In the genomic region with DNA sequence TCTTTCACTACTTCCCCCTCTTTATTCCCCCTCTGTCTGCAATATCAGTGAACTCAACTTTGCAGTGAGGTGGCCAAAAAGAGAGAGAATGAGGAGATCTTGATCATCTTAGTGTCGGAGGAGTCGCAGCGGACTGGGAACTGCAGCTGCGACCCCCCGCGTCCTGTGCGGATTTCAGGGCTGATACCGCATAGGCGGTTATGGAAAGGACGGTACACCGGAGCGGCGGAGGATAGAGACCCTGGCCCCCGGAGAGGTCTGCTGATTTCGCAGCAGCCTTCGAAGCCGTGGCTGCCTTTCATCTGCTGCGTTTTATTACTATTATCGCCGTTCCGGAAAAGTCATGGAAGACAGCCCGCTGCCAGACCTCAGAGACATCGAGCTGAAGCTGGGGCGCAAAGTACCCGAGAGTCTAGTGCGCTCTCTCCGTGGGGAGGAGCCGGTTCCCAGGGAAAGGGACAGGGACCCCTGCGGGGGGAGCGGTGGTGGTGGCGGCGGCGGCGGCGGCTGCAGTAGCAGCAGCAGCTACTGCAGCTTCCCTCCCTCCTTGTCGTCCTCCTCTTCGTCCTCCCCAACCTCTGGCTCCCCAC, we compare ENCODE assay signal across 8 cellular contexts. TPM values are rescaled to one million over a fixed set of nuclear protein-coding genes. Genes with fewer than 3 reads are reported as not detected.
DNase-seq lines count a peak whose midpoint lies in the region; ATAC-seq and TF ChIP-seq lines count a peak whose summit lies in the region.

No MANE protein-coding gene starts in this region.

- H3K36me3 ChIP-seq in RWPE2 (ENCODE audit: low read depth) (0 out of 2 replicates have a peak, but pooled peaks cover 7% of the 10 kb centered on the region), osteoblast (ENCODE audit: insufficient read depth, low read length) (peaks cover 6% of the 10 kb centered on the region)

- peaks cover 15% of the 10 kb centered on the region for H3K4me1 ChIP-seq in RWPE2 (ENCODE audit: insufficient read depth, poor library complexity, severe bottlenecking)
- peaks cover 22% of the 10 kb centered on the region for H3K4me1 ChIP-seq in foreskin keratinocyte
- peaks cover 8% of the 10 kb centered on the region for H3K4me1 ChIP-seq in osteoblast (ENCODE audit: insufficient read depth, low read length)

- no peaks in the 10 kb centered on the region for H4K20me1 ChIP-seq in osteoblast (ENCODE audit: insufficient read depth, low read length)

- CTCF ChIA-PET in AG04450 (lab: Charles Lee): interaction anchor here (0.6 to 2.8 kb wide), 16 partner anchors 9 to 1587 kb away, joined by 3 to 20 read pairs (median 6); no protein-coding TSS in a partner anchor

- H3K4me3 Mint-ChIP-seq in stimulated activated effector memory CD8-positive, alpha-beta T cell treated with anti-CD3 and anti-CD28 coated beads, Interleukin-12 subunit alpha, Interleukin-12 subunit beta, amount 100 ng/mL, for 72 hours: no peak overlapping the region

- ATAC-seq in GM21390 (IDR thresholded peaks at IDR 0.05; ENCODE audit: unreplicated experiment) (peak; percentile 25), RWPE2 (ENCODE audit: low read depth) (peak; percentile 14; the same call in 2 of the 3 replicates), foreskin keratinocyte (no peak)
- ATAC-seq in stimulated activated effector memory CD8-positive, alpha-beta T cell treated with anti-CD3 and anti-CD28 coated beads, Interleukin-12 subunit alpha, Interleukin-12 subunit beta, amount 100 ng/mL, for 72 hours: no peak

- peaks cover 53% of the 10 kb centered on the region for H3K79me2 ChIP-seq in osteoblast (ENCODE audit: insufficient read depth, low read length)

- no peak for DNase-seq in AG04450 (ENCODE audit: low read depth, low spot score)
- no peak for DNase-seq in RWPE2 (ENCODE audit: low spot score)
- DNase-seq in foreskin keratinocyte: no peak
- no peak for DNase-seq in osteoblast (ENCODE audit: insufficient read length, low spot score, missing footprints)
- no peak for DNase-seq in dedifferentiated amniotic fluid mesenchymal stem cell (ENCODE audit: extremely low spot score)
- DNase-seq in NAMALWA (ENCODE audit: low spot score): no peak
- no peak for DNase-seq in stimulated activated effector memory CD8-positive, alpha-beta T cell treated with anti-CD3 and anti-CD28 coated beads, Interleukin-12 subunit alpha, Interleukin-12 subunit beta, amount 100 ng/mL, for 72 hours (ENCODE audit: low spot score in 2 of 2)

- TF ChIP-seq CTCF in AG04450 (IDR thresholded peaks at IDR 0.05; ENCODE audit: low read depth, low read length) (no peak), RWPE2 (IDR thresholded peaks at IDR 0.05; ENCODE audit: poor library complexity, severe bottlenecking) (no peak), foreskin keratinocyte (conservative IDR thresholded peaks at IDR 0.05) (no peak), osteoblast (IDR thresholded peaks at IDR 0.05; ENCODE audit: extremely low read depth, low read depth, low read length) (no peak)

- H3K36me3 Mint-ChIP-seq in stimulated activated effector memory CD8-positive, alpha-beta T cell treated with anti-CD3 and anti-CD28 coated beads, Interleukin-12 subunit alpha, Interleukin-12 subunit beta, amount 100 ng/mL, for 72 hours: no peaks in the 10 kb centered on the region

- H3K4me3 ChIP-seq in AG04450 (ENCODE audit: low read depth, low read length): peak overlapping the region; percentile 90
- peak overlapping the region; percentile 63 for H3K4me3 ChIP-seq in RWPE2 (ENCODE audit: severe bottlenecking)
- H3K4me3 ChIP-seq in osteoblast (ENCODE audit: insufficient read depth, low read length): peak overlapping the region; percentile 90

- H3K4me1 Mint-ChIP-seq in stimulated activated effector memory CD8-positive, alpha-beta T cell treated with anti-CD3 and anti-CD28 coated beads, Interleukin-12 subunit alpha, Interleukin-12 subunit beta, amount 100 ng/mL, for 72 hours: no peaks in the 10 kb centered on the region

- H2AFZ ChIP-seq in osteoblast (ENCODE audit: low read length): peak overlapping the region; percentile 86

- H3K27ac Mint-ChIP-seq in stimulated activated effector memory CD8-positive, alpha-beta T cell treated with anti-CD3 and anti-CD28 coated beads, Interleukin-12 subunit alpha, Interleukin-12 subunit beta, amount 100 ng/mL, for 72 hours: no peak overlapping the region

- no peaks in the 10 kb centered on the region for H3K27me3 ChIP-seq in AG04450 (ENCODE audit: control insufficient read depth, insufficient read depth, low read length)
- H3K27me3 ChIP-seq in RWPE2 (ENCODE audit: insufficient read depth, poor library complexity, severe bottlenecking): no peaks in the 10 kb centered on the region
- no peaks in the 10 kb centered on the region for H3K27me3 ChIP-seq in foreskin keratinocyte
- no peaks in the 10 kb centered on the region for H3K27me3 ChIP-seq in osteoblast (ENCODE audit: insufficient read depth, low read length)

- H3K27ac ChIP-seq in AG04450 (ENCODE audit: low read depth, low read length) (peak overlapping the region; percentile 89), RWPE2 (ENCODE audit: poor library complexity, severe bottlenecking) (peak overlapping the region; percentile 25), foreskin keratinocyte (peak overlapping the region; percentile 84), osteoblast (ENCODE audit: low read depth, low read length) (peak overlapping the region; percentile 88)

- POLR2A ChIA-PET in AG04450 (lab: Yijun Ruan, JAX): interaction anchor here (0.8 to 3.0 kb wide), 4 partner anchors 13 to 107 kb away, joined by 4 to 28 read pairs (median 8); no protein-coding TSS in a partner anchor

- H3K9me3 Mint-ChIP-seq in stimulated activated effector memory CD8-positive, alpha-beta T cell treated with anti-CD3 and anti-CD28 coated beads, Interleukin-12 subunit alpha, Interleukin-12 subunit beta, amount 100 ng/mL, for 72 hours: peaks cover 8% of the 10 kb centered on the region

- peaks cover 4% of the 10 kb centered on the region; the same call in 1 of the 2 replicates for H3K9me3 ChIP-seq in AG04450 (ENCODE audit: control insufficient read depth, insufficient read depth, low read length)
- no peaks in the 10 kb centered on the region for H3K9me3 ChIP-seq in RWPE2 (ENCODE audit: severe bottlenecking)
- no peaks in the 10 kb centered on the region for H3K9me3 ChIP-seq in osteoblast (ENCODE audit: low read depth, low read length)

- peak overlapping the region; percentile 86 for H3K4me2 ChIP-seq in osteoblast (ENCODE audit: insufficient read depth, low read length)

RNA-seq across cellular contexts. Expression of a gene that starts 0.6 kb away (rescaled TPM):
- polyA plus RNA-seq in AG04450 (2011; rRNA removed) (40.8 and 51.4 TPM in 2 replicates), foreskin keratinocyte (2.4 and 2.7 TPM in 2 replicates)
- 80.2 and 81.8 TPM in 2 replicates for polyA minus RNA-seq in AG04450 (2011; rRNA and poly(A)+ RNA removed)
- total RNA-seq in foreskin keratinocyte (3.6 TPM in 2 replicates), osteoblast (88.3 and 107 TPM in 2 replicates)

Comparison
In these comparisons a context has a peak if more than half of its experiments do, and no peak if none do; other contexts are left out.
1. H3K27ac ChIP-seq: peak in every context shown above with its lines; median percentile 89 in AG04450; 88 in osteoblast; 84 in foreskin keratinocyte; 25 in RWPE2.
2. ATAC-seq: peak in GM21390 (single experiment) and RWPE2 (single experiment); none in foreskin keratinocyte (single experiment) and stimulated activated effector memory CD8-positive, alpha-beta T cell treated with anti-CD3 and anti-CD28 coated beads, Interleukin-12 subunit alpha, Interleukin-12 subunit beta, amount 100 ng/mL, for 72 hours (single experiment).
3. RNA of a gene that starts 0.6 kb away (total RNA-seq): 88.3 to 107 TPM in osteoblast; 3.6 TPM in foreskin keratinocyte; every median in the first group is over 10 times any median in the second.
4. Peak in every context shown above with its lines, with median percentiles within 50 percentile points of each other: H3K4me3 ChIP-seq.